8 cellular contexts compared by ENCODE assay signal in the genomic region with DNA sequence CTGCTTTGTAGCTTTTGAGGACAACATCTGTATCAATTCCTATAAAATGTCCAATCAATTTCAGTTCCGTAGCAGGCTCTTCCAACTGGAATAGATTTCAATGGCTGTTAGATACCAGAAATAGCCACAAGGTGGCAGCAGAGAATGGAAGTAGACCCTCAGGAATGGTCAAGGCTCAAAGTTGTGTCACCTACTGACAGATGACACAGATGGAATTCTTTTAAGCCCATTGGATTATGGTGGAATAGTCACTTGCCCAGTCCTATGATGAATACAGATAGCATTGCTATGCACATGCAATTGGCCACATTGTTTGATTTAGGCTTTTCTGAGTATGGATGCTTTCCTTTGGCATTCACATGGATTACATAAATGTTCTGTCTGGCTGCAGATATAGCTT.
DNase-seq lines count a peak whose midpoint lies in the region; ATAC-seq, FAIRE-seq and TF ChIP-seq lines count a peak whose summit lies in the region.

No MANE protein-coding gene starts in this region.

- intact Hi-C loops in PC-9 (cut with micrococcal nuclease; ENCODE audit: unreplicated experiment), result loop anchor here (10.0 kb wide), 2 partner anchors 313 to 393 kb away; no protein-coding TSS in a partner anchor
- intact Hi-C loops in breast epithelium (cut with DNase I; ENCODE audit: low total_unique reads), result no loop called here

- H3F3A ChIP-seq in PC-9 (ENCODE audit: insufficient read depth, low read depth), result no peaks in the 10 kb centered on the region

- H3K27ac ChIP-seq in PC-9, result no peak overlapping the region
- no peak overlapping the region for H3K27ac ChIP-seq in breast epithelium
- no peak overlapping the region for H3K27ac ChIP-seq in keratinocyte (ENCODE audit: control insufficient read depth, insufficient read depth, low read length)

- no peak overlapping the region for H3K4me3 ChIP-seq in PC-9
- H3K4me3 ChIP-seq in breast epithelium, result no peak overlapping the region
- no peak overlapping the region for H3K4me3 ChIP-seq in keratinocyte (ENCODE audit: control insufficient read depth in 2 of 3, extremely low read depth in 1 of 3, insufficient read depth in 2 of 3, low read depth in 1 of 3, low read length in 3 of 3)

- DNase-seq in activated T-cell treated with anti-CD3 and anti-CD28 coated beads for 24 hours (ENCODE audit: low read depth) (peak; percentile 26), PC-9 (peak; percentile 20 to 40), breast epithelium (ENCODE audit: low spot score in 2 of 2) (no peak), keratinocyte (ENCODE audit: low read depth, low spot score) (no peak)
- DNase-seq in activated T-cell treated with anti-CD3 and anti-CD28 coated beads, Interleukin-2, amount 50 U/mL, for 24 hours, result no peak
- DNase-seq in stimulated activated CD4-positive, alpha-beta T cell treated with anti-CD3 and anti-CD28 coated beads, Interleukin-4, amount 100 ng/mL, for 4 hours, result peak; percentile 3 to 5

- no peak overlapping the region for H3K9ac ChIP-seq in keratinocyte (ENCODE audit: control insufficient read depth, extremely low read depth, insufficient read depth, low read length)

- CTCF ChIA-PET in PC-9 (lab: Charles Lee), result no interaction called here

- H3K4me2 ChIP-seq in PC-9 (no peak overlapping the region), keratinocyte (ENCODE audit: control insufficient read depth, extremely low read depth, insufficient read depth, low read depth, low read length) (no peak overlapping the region)

- TF ChIP-seq CTCF in PC-9 (conservative IDR thresholded peaks at IDR 0.05) (peak; percentile 84), breast epithelium (IDR thresholded peaks at IDR 0.05) (peak; percentile 51 to 76 (median 53)), keratinocyte (optimal IDR thresholded peaks at IDR 0.05 in 1 of 3, IDR thresholded peaks at IDR 0.05 in 1 of 3, conservative IDR thresholded peaks at IDR 0.05 in 1 of 3; ENCODE audit: extremely low read depth in 1 of 3, insufficient read depth in 2 of 3, low read length in 3 of 3) (peak; percentile 63 to 77 (median 66))

- no peaks in the 10 kb centered on the region for H3K27me3 ChIP-seq in PC-9 (ENCODE audit: insufficient read depth, low read depth)
- peaks cover 0 to 62% of the 10 kb centered on the region in 2 donors for H3K27me3 ChIP-seq in breast epithelium
- H3K27me3 ChIP-seq in keratinocyte (ENCODE audit: control insufficient read depth, extremely low read depth, insufficient read depth, low read length), result peaks cover 2% of the 10 kb centered on the region

- ATAC-seq in HG03469 (IDR thresholded peaks at IDR 0.05; ENCODE audit: unreplicated experiment), result peak; percentile 30
- no peak for ATAC-seq in activated T-helper 17 cell treated with anti-CD3 and anti-CD28 coated beads, Interleukin-2, amount 50 U/mL, for 72 hours (replicated peaks)

- no peak for TF ChIP-seq POLR2A in breast epithelium (IDR thresholded peaks at IDR 0.05)

- H3K9me2 ChIP-seq in PC-9 (ENCODE audit: insufficient read depth), result no peaks in the 10 kb centered on the region

- no peaks in the 10 kb centered on the region for H3K9me1 ChIP-seq in keratinocyte (ENCODE audit: control insufficient read depth, extremely low read depth, insufficient read depth, low read length)

- no peaks in the 10 kb centered on the region for H3K4me1 ChIP-seq in PC-9 (replicated peaks; ENCODE audit: insufficient read depth)
- no peaks in the 10 kb centered on the region for H3K4me1 ChIP-seq in breast epithelium
- H3K4me1 ChIP-seq in keratinocyte (ENCODE audit: control insufficient read depth, extremely low read depth, insufficient read depth, low read length), result no peaks in the 10 kb centered on the region

- no peaks in the 10 kb centered on the region for H3K79me2 ChIP-seq in PC-9 (ENCODE audit: low read depth)
- H3K79me2 ChIP-seq in keratinocyte (ENCODE audit: control insufficient read depth, insufficient read depth, low read length), result no peaks in the 10 kb centered on the region

- peaks cover 29% of the 10 kb centered on the region for H3K4me1 Mint-ChIP-seq in activated T-cell treated with anti-CD3 and anti-CD28 coated beads, Interleukin-2, amount 50 U/mL, for 24 hours (ENCODE audit: low read depth)
- H3K4me1 Mint-ChIP-seq in activated T-helper 17 cell treated with anti-CD3 and anti-CD28 coated beads, Interleukin-2, amount 50 U/mL, for 72 hours, result peaks cover 16% of the 10 kb centered on the region

- H2AFZ ChIP-seq in PC-9 (no peak overlapping the region), keratinocyte (ENCODE audit: control insufficient read depth, low read length) (no peak overlapping the region)

- peak; percentile 77 for FAIRE-seq in keratinocyte (lab: Jason Lieb, UNC)

- H3K4me3 Mint-ChIP-seq in activated T-cell treated with anti-CD3 and anti-CD28 coated beads, Interleukin-2, amount 50 U/mL, for 24 hours, result no peak overlapping the region
- no peak overlapping the region for H3K4me3 Mint-ChIP-seq in activated T-helper 17 cell treated with anti-CD3 and anti-CD28 coated beads, Interleukin-2, amount 50 U/mL, for 72 hours

- H3K27me3 Mint-ChIP-seq in activated T-cell treated with anti-CD3 and anti-CD28 coated beads, Interleukin-2, amount 50 U/mL, for 24 hours, result peaks cover 24% of the 10 kb centered on the region
- H3K27me3 Mint-ChIP-seq in activated T-helper 17 cell treated with anti-CD3 and anti-CD28 coated beads, Interleukin-2, amount 50 U/mL, for 72 hours, result no peaks in the 10 kb centered on the region

- POLR2A ChIA-PET in PC-9 (lab: Charles Lee; ENCODE audit: unreplicated experiment), result no interaction called here

- H3K36me3 ChIP-seq in PC-9 (ENCODE audit: low read depth) (no peaks in the 10 kb centered on the region), breast epithelium (no peaks in the 10 kb centered on the region), keratinocyte (ENCODE audit: control insufficient read depth in 2 of 2, extremely low read depth in 1 of 2, insufficient read depth in 2 of 2, low read length in 2 of 2) (no peaks in the 10 kb centered on the region)

- no peaks in the 10 kb centered on the region for H3K9me3 Mint-ChIP-seq in activated T-cell treated with anti-CD3 and anti-CD28 coated beads, Interleukin-2, amount 50 U/mL, for 24 hours
- no peaks in the 10 kb centered on the region for H3K9me3 Mint-ChIP-seq in activated T-helper 17 cell treated with anti-CD3 and anti-CD28 coated beads, Interleukin-2, amount 50 U/mL, for 72 hours

- H3K9me3 ChIP-seq in PC-9 (ENCODE audit: insufficient read depth, low read depth) (no peaks in the 10 kb centered on the region), breast epithelium (no peaks in the 10 kb centered on the region), keratinocyte (ENCODE audit: control insufficient read depth, low read depth, low read length) (no peaks in the 10 kb centered on the region)

- H3K36me3 Mint-ChIP-seq in activated T-cell treated with anti-CD3 and anti-CD28 coated beads, Interleukin-2, amount 50 U/mL, for 24 hours (ENCODE audit: low read depth), result no peaks in the 10 kb centered on the region
- no peaks in the 10 kb centered on the region for H3K36me3 Mint-ChIP-seq in activated T-helper 17 cell treated with anti-CD3 and anti-CD28 coated beads, Interleukin-2, amount 50 U/mL, for 72 hours (ENCODE audit: low read depth)

- H4K20me1 ChIP-seq in PC-9 (ENCODE audit: insufficient read depth) (no peaks in the 10 kb centered on the region), keratinocyte (ENCODE audit: control insufficient read depth, extremely low read depth, insufficient read depth, low read length) (no peaks in the 10 kb centered on the region)

- no TSS peak for BruUV-seq in PC-9 (replicated peaks; lab: Mats Ljungman, UMichigan)

- H3K27ac Mint-ChIP-seq in activated T-cell treated with anti-CD3 and anti-CD28 coated beads, Interleukin-2, amount 50 U/mL, for 24 hours, result no peak overlapping the region
- no peak overlapping the region for H3K27ac Mint-ChIP-seq in activated T-helper 17 cell treated with anti-CD3 and anti-CD28 coated beads, Interleukin-2, amount 50 U/mL, for 72 hours

- dilution Hi-C loops in keratinocyte (cut with MboI; ENCODE audit: extremely low pct_ligation_motif_present, low sequenced_read_pairs), result no loop called here

Comparison
In these comparisons a context has a peak if more than half of its experiments do, and no peak if none do; other contexts are left out.
1. DNase-seq: peak in activated T-cell treated with anti-CD3 and anti-CD28 coated beads for 24 hours (single experiment), PC-9 (2 of 2) and stimulated activated CD4-positive, alpha-beta T cell treated with anti-CD3 and anti-CD28 coated beads, Interleukin-4, amount 100 ng/mL, for 4 hours (2 of 2); none in activated T-cell treated with anti-CD3 and anti-CD28 coated beads, Interleukin-2, amount 50 U/mL, for 24 hours (single experiment), breast epithelium (0 of 2) and keratinocyte (single experiment).
2. Peak in every context shown above with its lines, with median percentiles within 50 percentile points of each other: CTCF ChIP-seq.